24 cellular contexts compared by ENCODE assay signal in genomic region chr18:75391275-75392115, GRCh38. TPM values are rescaled to one million over a fixed set of nuclear protein-coding genes. Genes with fewer than 3 reads are reported as not detected.
DNase-seq lines count a peak whose midpoint lies in the region; ATAC-seq lines count a peak whose summit lies in the region.
"Had no signal": no experiment of that assay in that cellular context is flagged by ENCODE, and none has a peak within 500 bp of the region (broad histone marks: within the 10 kb centered on the region; RNA-seq: fewer than 3 reads in every experiment).

No MANE protein-coding gene starts in this region.

- H2BK120ac ChIP-seq in neuronal stem cell (ENCODE audit: low read depth, low read length), result no peak overlapping the region

- no peak overlapping the region for H2BK15ac ChIP-seq in neuronal stem cell (ENCODE audit: low read length)

- H3K36me3 Mint-ChIP-seq in CD8-positive, alpha-beta memory T cell, result no peaks in the 10 kb centered on the region
- H3K36me3 Mint-ChIP-seq: IgD-negative memory B cell had no signal

- peak overlapping the region; percentile 86 for H2AFZ ChIP-seq in neuronal stem cell (ENCODE audit: low read length)

- H2BK5ac ChIP-seq in neuronal stem cell (ENCODE audit: low read length), result no peak overlapping the region

- CTCF ChIA-PET in CD8-positive, alpha-beta memory T cell (lab: Charles Lee), result no interaction called here

- H3K9me3 Mint-ChIP-seq in CD8-positive, alpha-beta memory T cell, result peaks cover 0 to 2% (median 0%) of the 10 kb centered on the region in 5 donors
- H3K9me3 Mint-ChIP-seq: CD4-positive, alpha-beta T cell; IgD-negative memory B cell had no signal

- no peak overlapping the region for H3K23ac ChIP-seq in neuronal stem cell (ENCODE audit: low read depth, low read length, poor library complexity)

- H4K8ac ChIP-seq in neuronal stem cell (ENCODE audit: low read depth, low read length), result no peak overlapping the region

- H3K4me1 Mint-ChIP-seq in CD8-positive, alpha-beta memory T cell, result no peaks in the 10 kb centered on the region
- H3K4me1 Mint-ChIP-seq: IgD-negative memory B cell had no signal

- no peak overlapping the region for H3K4ac ChIP-seq in neuronal stem cell (ENCODE audit: low read length)

- no peak overlapping the region for H3K4me3 Mint-ChIP-seq in CD8-positive, alpha-beta memory T cell
- H3K4me3 Mint-ChIP-seq: CD4-positive, alpha-beta T cell had no signal

- POLR2A ChIA-PET in CD8-positive, alpha-beta memory T cell (lab: Charles Lee), result no interaction called here

- H3K9me3 ChIP-seq in neuronal stem cell (replicated peaks in 1 of 2; ENCODE audit: control insufficient read depth in 2 of 2, insufficient read depth in 1 of 2, low read depth in 1 of 2, low read length in 2 of 2), result no peaks in the 10 kb centered on the region
- no peaks in the 10 kb centered on the region for H3K9me3 ChIP-seq in CD8-positive, alpha-beta memory T cell (ENCODE audit: low read length)
- H3K9me3 ChIP-seq: BLaER1, Caco-2 had no signal

- H3K27me3 Mint-ChIP-seq in CD8-positive, alpha-beta memory T cell, result peaks cover 14 to 57% of the 10 kb centered on the region in 2 donors

- no peak overlapping the region for H4K91ac ChIP-seq in neuronal stem cell (ENCODE audit: low read depth, low read length, poor library complexity)

- H3K27me3 ChIP-seq in neuronal stem cell (ENCODE audit: control insufficient read depth in 3 of 3, insufficient read depth in 3 of 3, low read depth in 1 of 3, low read length in 3 of 3), result no peaks in the 10 kb centered on the region
- H3K27me3 ChIP-seq in CD8-positive, alpha-beta memory T cell (ENCODE audit: insufficient read depth, low read length, poor library complexity, severe bottlenecking), result no peaks in the 10 kb centered on the region
- H3K27me3 ChIP-seq: BLaER1 had no signal

- H3K14ac ChIP-seq in neuronal stem cell (ENCODE audit: low read length), result no peak overlapping the region

- H2BK12ac ChIP-seq in neuronal stem cell (ENCODE audit: low read length), result no peak overlapping the region

- H3K4me2 ChIP-seq in neuronal stem cell (ENCODE audit: insufficient read depth, low read length, poor library complexity, severe bottlenecking), result no peak overlapping the region
- H3K4me2 ChIP-seq: BLaER1 had no signal

- H3K18ac ChIP-seq in neuronal stem cell (ENCODE audit: low read length), result no peak overlapping the region

- no peaks in the 10 kb centered on the region for H3K79me1 ChIP-seq in neuronal stem cell (ENCODE audit: low read depth, low read length)

- H3K9ac ChIP-seq in neuronal stem cell (ENCODE audit: low read depth, low read length, poor library complexity), result no peak overlapping the region
- H3K9ac ChIP-seq: BLaER1 had no signal

- no CpG with 5 or more reads among the region's 18 CpGs for whole genome bisulfite sequencing in neuronal stem cell (ENCODE audit: extremely low coverage in 2 of 2, insufficient read length in 2 of 2, insufficient replicate concordance in 1 of 2), 2 donors

- no peak overlapping the region for H2AK5ac ChIP-seq in neuronal stem cell (ENCODE audit: low read depth, low read length)

- no peak overlapping the region for H3K27ac ChIP-seq in neuronal stem cell (replicated peaks; ENCODE audit: low read length)
- no peak overlapping the region for H3K27ac ChIP-seq in CD8-positive, alpha-beta memory T cell (ENCODE audit: low read depth, low read length)
- H3K27ac ChIP-seq: 22Rv1, BLaER1 had no signal

- ATAC-seq in HG02642 (IDR thresholded peaks at IDR 0.05; ENCODE audit: poor library complexity, unreplicated experiment) (no peak), GM18873 (IDR thresholded peaks at IDR 0.05; ENCODE audit: low FRiP score, unreplicated experiment) (no peak)
- ATAC-seq: Right ventricle myocardium inferior had no signal

- DNase-seq in DMS153 (lab: John Stamatoyannopoulos, UW) (peak; percentile 55), DMS153 treated with DMSO at 0.1 percent for 48 hours (lab: John Stamatoyannopoulos, UW; ENCODE audit: unreplicated experiment) (no peak), NCI-H748 (lab: John Stamatoyannopoulos, UW; ENCODE audit: unreplicated experiment) (peak; percentile 75), foreskin melanocyte (peak; percentile 17), neuronal stem cell (ENCODE audit: low spot score) (no peak)
- DNase-seq in CD8-positive, alpha-beta memory T cell, result no peak
- DNase-seq: ACHN; Caco-2; CD4-positive, alpha-beta T cell; DMS 273 treated with DMSO at 0.1 percent for 48 hours; GOT3; HCEC 1CT; NCI-H1105; NCI-H1694 treated with DMSO at 0.1 percent for 48 hours; NCI-H2081 treated with DMSO at 0.1 percent for 48 hours; NCI-H510A; OCI-M1 had no signal

- H3K27ac Mint-ChIP-seq in CD8-positive, alpha-beta memory T cell, result no peak overlapping the region
- H3K27ac Mint-ChIP-seq: CD4-positive, alpha-beta T cell; IgD-negative memory B cell had no signal

- no peaks in the 10 kb centered on the region for H3K36me3 ChIP-seq in neuronal stem cell (replicated peaks in 1 of 2; ENCODE audit: control insufficient read depth in 2 of 2, insufficient read depth in 2 of 2, low read length in 2 of 2)
- H3K36me3 ChIP-seq in CD8-positive, alpha-beta memory T cell (ENCODE audit: insufficient read depth, low read length), result no peaks in the 10 kb centered on the region
- H3K36me3 ChIP-seq: BLaER1 had no signal

- H3K4me1 ChIP-seq in neuronal stem cell (ENCODE audit: control insufficient read depth in 2 of 2, insufficient read depth in 1 of 2, low read depth in 1 of 2, low read length in 2 of 2), result peaks cover 1 to 12% of the 10 kb centered on the region in 2 donors
- H3K4me1 ChIP-seq in CD8-positive, alpha-beta memory T cell (ENCODE audit: insufficient read depth, low read length), result no peaks in the 10 kb centered on the region
- H3K4me1 ChIP-seq: BLaER1, Caco-2 had no signal

- no peak overlapping the region for H3K4me3 ChIP-seq in neuronal stem cell (ENCODE audit: low read length in 2 of 2)
- no peak overlapping the region for H3K4me3 ChIP-seq in CD8-positive, alpha-beta memory T cell (ENCODE audit: low read length)
- H3K4me3 ChIP-seq: BLaER1 had no signal

RNA-seq across cellular contexts. Expression of gene SMIM21, which starts 36.0 kb away (rescaled TPM):
- polyA plus RNA-seq in neuronal stem cell (2013, experiment 1 of 2), result not detected
- polyA plus RNA-seq in neuronal stem cell (2013, experiment 2 of 2), result not detected
- not detected for total RNA-seq in CD8-positive, alpha-beta memory T cell
- polyA plus RNA-seq in CD8-positive, alpha-beta memory T cell, result not detected
- total RNA-seq: Caco-2; CD4-positive, alpha-beta T cell; Right ventricle myocardium inferior; SK-MEL-5 had no signal
- polyA plus RNA-seq: IgD-negative memory B cell had no signal

Comparison
In these comparisons a context has a peak if more than half of its experiments do, and no peak if none do; other contexts are left out.
1. DNase-seq: peak in DMS153 (single experiment), NCI-H748 (single experiment) and foreskin melanocyte (single experiment); none in DMS153 treated with DMSO at 0.1 percent for 48 hours (single experiment), neuronal stem cell (single experiment) and CD8-positive, alpha-beta memory T cell (0 of 5).